ENCODE assay signal across 18 cellular contexts in genomic region chr1:235054466-235054865, GRCh38.
DNase-seq lines count a peak whose midpoint lies in the region; ATAC-seq and TF ChIP-seq lines count a peak whose summit lies in the region.
"Had no signal": no experiment of that assay in that cellular context is flagged by ENCODE, and none has a peak within 500 bp of the region (broad histone marks: within the 10 kb centered on the region; RNA-seq: fewer than 3 reads in every experiment).

No MANE protein-coding gene starts in this region.

- no peak overlapping the region for H4K5ac ChIP-seq in mesendoderm (ENCODE audit: low read length)

- WGBS in sigmoid colon, 2 donors: 96% methylated on average over 11 of the region's 11 CpGs
- WGBS in mesendoderm (ENCODE audit: extremely low coverage, insufficient coverage, low lambda C conversion rate): no CpG with 5 or more reads among the region's 11 CpGs

- H3K4me3 Mint-ChIP-seq in activated CD4-positive, alpha-beta T cell treated with anti-CD3 and anti-CD28 coated beads for 36 hours: no peak overlapping the region
- no peak overlapping the region for H3K4me3 Mint-ChIP-seq in activated T-helper 17 cell treated with anti-CD3 and anti-CD28 coated beads, Interleukin-2, amount 50 U/mL, for 72 hours
- no peak overlapping the region for H3K4me3 Mint-ChIP-seq in effector memory CD8-positive, alpha-beta T cell
- H3K4me3 Mint-ChIP-seq: CD8-positive, alpha-beta T cell; H9 had no signal

- no peak overlapping the region for H3K4me2 ChIP-seq in mesendoderm (ENCODE audit: low read length)

- intact Hi-C loops in activated CD4-positive, alpha-beta T cell treated with anti-CD3 and anti-CD28 coated beads for 36 hours (cut with DNase I, micrococcal nuclease): no loop called here
- intact Hi-C loops in sigmoid colon (cut with DNase I): loop anchor here (5.0 kb wide), 1 partner anchor 82 kb away; no protein-coding TSS in a partner anchor

- TF ChIP-seq POLR2A in sigmoid colon (IDR thresholded peaks at IDR 0.05): no peak

- H3K36me3 ChIP-seq in sigmoid colon (no peaks in the 10 kb centered on the region), mesendoderm (ENCODE audit: control insufficient read depth, insufficient read depth, low read length) (no peaks in the 10 kb centered on the region)
- H3K36me3 ChIP-seq: BE2C had no signal

- H3K23ac ChIP-seq in mesendoderm (ENCODE audit: low read length): no peak overlapping the region

- H3K79me1 ChIP-seq in mesendoderm (ENCODE audit: low read length): no peaks in the 10 kb centered on the region

- H3K9ac ChIP-seq in mesendoderm (ENCODE audit: low read length): no peak overlapping the region

- no peak overlapping the region for H3K18ac ChIP-seq in mesendoderm (ENCODE audit: low read length)

- H3K79me2 ChIP-seq in mesendoderm (ENCODE audit: control insufficient read depth, insufficient read depth, low read length): no peaks in the 10 kb centered on the region

- H2BK120ac ChIP-seq in mesendoderm (ENCODE audit: low read depth, low read length): no peak overlapping the region

- no peaks in the 10 kb centered on the region for H3K9me3 ChIP-seq in sigmoid colon
- H3K9me3 ChIP-seq: BE2C had no signal

- H3K27me3 ChIP-seq in sigmoid colon: no peaks in the 10 kb centered on the region
- H3K27me3 ChIP-seq in mesendoderm (ENCODE audit: insufficient read depth, low read length, poor library complexity): no peaks in the 10 kb centered on the region
- H3K27me3 ChIP-seq: BE2C had no signal

- H2BK5ac ChIP-seq in mesendoderm (ENCODE audit: low read length): no peak overlapping the region

- H3K56ac ChIP-seq in mesendoderm (ENCODE audit: low read length): no peak overlapping the region

- TF ChIP-seq EP300 in sigmoid colon (IDR thresholded peaks at IDR 0.05): no peak

- peak overlapping the region; percentile 1 for H3K27ac Mint-ChIP-seq in activated CD4-positive, alpha-beta T cell treated with anti-CD3 and anti-CD28 coated beads for 36 hours
- peak overlapping the region; percentile 34 for H3K27ac Mint-ChIP-seq in activated T-helper 17 cell treated with anti-CD3 and anti-CD28 coated beads, Interleukin-2, amount 50 U/mL, for 72 hours
- H3K27ac Mint-ChIP-seq in effector memory CD8-positive, alpha-beta T cell: no peak overlapping the region
- H3K27ac Mint-ChIP-seq: CD8-positive, alpha-beta T cell had no signal

- no peak for ATAC-seq in activated CD4-positive, alpha-beta T cell treated with anti-CD3 and anti-CD28 coated beads for 36 hours
- ATAC-seq in activated T-helper 17 cell treated with anti-CD3 and anti-CD28 coated beads, Interleukin-2, amount 50 U/mL, for 72 hours (replicated peaks): no peak
- ATAC-seq in effector memory CD8-positive, alpha-beta T cell (replicated peaks): no peak
- ATAC-seq: CD8-positive, alpha-beta T cell; PC-3 had no signal

- no peak for TF ChIP-seq CTCF in sigmoid colon (IDR thresholded peaks at IDR 0.05)

- H3K36me3 Mint-ChIP-seq in activated CD4-positive, alpha-beta T cell treated with anti-CD3 and anti-CD28 coated beads for 36 hours (ENCODE audit: low read depth): no peaks in the 10 kb centered on the region
- no peaks in the 10 kb centered on the region for H3K36me3 Mint-ChIP-seq in activated T-helper 17 cell treated with anti-CD3 and anti-CD28 coated beads, Interleukin-2, amount 50 U/mL, for 72 hours (ENCODE audit: low read depth)
- H3K36me3 Mint-ChIP-seq in effector memory CD8-positive, alpha-beta T cell (ENCODE audit: insufficient read depth): no peaks in the 10 kb centered on the region
- H3K36me3 Mint-ChIP-seq: CD8-positive, alpha-beta T cell had no signal

- H3K27ac ChIP-seq in sigmoid colon (no peak overlapping the region), mesendoderm (ENCODE audit: low read depth, low read length) (no peak overlapping the region)
- H3K27ac ChIP-seq: 22Rv1 had no signal

- no peaks in the 10 kb centered on the region for H3K27me3 Mint-ChIP-seq in activated CD4-positive, alpha-beta T cell treated with anti-CD3 and anti-CD28 coated beads for 36 hours
- H3K27me3 Mint-ChIP-seq in activated T-helper 17 cell treated with anti-CD3 and anti-CD28 coated beads, Interleukin-2, amount 50 U/mL, for 72 hours: no peaks in the 10 kb centered on the region
- H3K27me3 Mint-ChIP-seq in effector memory CD8-positive, alpha-beta T cell: no peaks in the 10 kb centered on the region

- POLR2A ChIA-PET in activated CD4-positive, alpha-beta T cell treated with anti-CD3 and anti-CD28 coated beads for 36 hours (lab: Charles Lee): interaction anchor here (0.5 to 0.6 kb wide), 2 partner anchors 21 to 228 kb away, joined by 3 to 5 read pairs; no protein-coding TSS in a partner anchor

- CTCF ChIA-PET in activated CD4-positive, alpha-beta T cell treated with anti-CD3 and anti-CD28 coated beads for 36 hours (lab: Charles Lee): interaction anchor here (0.6 to 0.8 kb wide), 4 partner anchors 11 to 384 kb away, joined by 3 to 5 read pairs (median 3); partner anchors contain the start of gene GGPS1

- no peaks in the 10 kb centered on the region for H3K9me3 Mint-ChIP-seq in activated CD4-positive, alpha-beta T cell treated with anti-CD3 and anti-CD28 coated beads for 36 hours (ENCODE audit: low read depth)
- peaks cover 3% of the 10 kb centered on the region for H3K9me3 Mint-ChIP-seq in activated T-helper 17 cell treated with anti-CD3 and anti-CD28 coated beads, Interleukin-2, amount 50 U/mL, for 72 hours
- H3K9me3 Mint-ChIP-seq in effector memory CD8-positive, alpha-beta T cell: no peaks in the 10 kb centered on the region
- H3K9me3 Mint-ChIP-seq: CD8-positive, alpha-beta T cell had no signal

- no peak overlapping the region for H2AK5ac ChIP-seq in mesendoderm (ENCODE audit: low read length)

- H4K8ac ChIP-seq in mesendoderm (ENCODE audit: low read depth, low read length): no peak overlapping the region

- H3K4me1 Mint-ChIP-seq in activated CD4-positive, alpha-beta T cell treated with anti-CD3 and anti-CD28 coated beads for 36 hours: peaks cover 33% of the 10 kb centered on the region
- peaks cover 9% of the 10 kb centered on the region for H3K4me1 Mint-ChIP-seq in activated T-helper 17 cell treated with anti-CD3 and anti-CD28 coated beads, Interleukin-2, amount 50 U/mL, for 72 hours
- H3K4me1 Mint-ChIP-seq in effector memory CD8-positive, alpha-beta T cell (ENCODE audit: low read depth in 2 of 2): no peaks in the 10 kb centered on the region

- peaks cover 0 to 20% (median 11%) of the 10 kb centered on the region in 4 donors for H3K4me1 ChIP-seq in sigmoid colon
- no peaks in the 10 kb centered on the region for H3K4me1 ChIP-seq in mesendoderm (ENCODE audit: control insufficient read depth, low read depth, low read length)

- H3K4me3 ChIP-seq in sigmoid colon (no peak overlapping the region), mesendoderm (ENCODE audit: low read length) (no peak overlapping the region)

- no peak for DNase-seq in activated CD4-positive, alpha-beta T cell treated with anti-CD3 and anti-CD28 coated beads for 36 hours
- no peak for DNase-seq in activated CD4-positive, alpha-beta T cell treated with anti-CD3 and anti-CD28 coated beads, Interleukin-2, amount 50 U/mL, for 1 hour
- DNase-seq in myocyte (ENCODE audit: low read depth) (peak; percentile 38), sigmoid colon (peak; percentile 13), NCI-H510A treated with DMSO at 0.1 percent for 48 hours (lab: John Stamatoyannopoulos, UW) (no peak), mesendoderm (no peak)
- no peak for DNase-seq in effector memory CD8-positive, alpha-beta T cell
- DNase-seq: BE2C; CD8-positive, alpha-beta T cell; DMS79; H9; NCI-H1417 treated with DMSO at 0.1 percent for 48 hours; NCI-H1930; NCI-H2171; NCI-H774; PC-3 had no signal

- no peak overlapping the region for H2BK15ac ChIP-seq in mesendoderm (replicated peaks; ENCODE audit: low read depth)

- no peak overlapping the region for H3K4ac ChIP-seq in mesendoderm (ENCODE audit: low read depth, low read length)

Comparison
In these comparisons a context has a peak if more than half of its experiments do, and no peak if none do; other contexts are left out.
1. DNase-seq: peak in myocyte (single experiment) and sigmoid colon (single experiment); none in activated CD4-positive, alpha-beta T cell treated with anti-CD3 and anti-CD28 coated beads for 36 hours (single experiment), activated CD4-positive, alpha-beta T cell treated with anti-CD3 and anti-CD28 coated beads, Interleukin-2, amount 50 U/mL, for 1 hour (single experiment), NCI-H510A treated with DMSO at 0.1 percent for 48 hours (single experiment), effector memory CD8-positive, alpha-beta T cell (0 of 3) and mesendoderm (single experiment).
2. H3K27ac Mint-ChIP-seq: peak in activated CD4-positive, alpha-beta T cell treated with anti-CD3 and anti-CD28 coated beads for 36 hours (single experiment) and activated T-helper 17 cell treated with anti-CD3 and anti-CD28 coated beads, Interleukin-2, amount 50 U/mL, for 72 hours (single experiment); none in effector memory CD8-positive, alpha-beta T cell (0 of 2).